8 cellular contexts compared by ENCODE assay signal in genomic region chr17:76266244-76266938, GRCh38. TPM values are rescaled to one million over a fixed set of nuclear protein-coding genes. Genes with fewer than 3 reads are reported as not detected.
A peak's percentile ranks its signal among the peaks of the same experiment; 100 is the strongest.
DNase-seq lines count a peak whose midpoint lies in the region; TF ChIP-seq lines count a peak whose summit lies in the region.

No MANE protein-coding gene starts in this region.

- BruUV-seq in mammary epithelial cell (replicated peaks; lab: Mats Ljungman, UMichigan) = TSS peak; percentile 20

- CTCF ChIA-PET in mammary epithelial cell (lab: Charles Lee; ENCODE audit: low non-redundant PET) = interaction anchor here (0.6 kb wide), 1 partner anchor 331 kb away, joined by 3 read pairs; no protein-coding TSS in a partner anchor

- H4K20me1 ChIP-seq in mammary epithelial cell (ENCODE audit: insufficient read depth, low read length) = no peaks in the 10 kb centered on the region

- H3K27ac ChIP-seq in mammary epithelial cell (ENCODE audit: insufficient read depth, low read depth, low read length) = peak overlapping the region; percentile 68
- peak overlapping the region; percentile 94 for H3K27ac ChIP-seq in urinary bladder (ENCODE audit: low read depth)

- in situ Hi-C loops in mammary epithelial cell (cut with MboI; ENCODE audit: low sequenced_read_pairs in 2 of 2) = no loop called here

- H3K4me1 ChIP-seq in ES-I3 (ENCODE audit: insufficient read depth, low read length) (peaks cover 34% of the 10 kb centered on the region), mammary epithelial cell (ENCODE audit: insufficient read depth, low read length) (peaks cover 57% of the 10 kb centered on the region), urinary bladder (ENCODE audit: insufficient read depth) (peaks cover 2% of the 10 kb centered on the region)

- TF ChIP-seq CTCF in mammary epithelial cell (conservative IDR thresholded peaks at IDR 0.05 in 1 of 2, IDR thresholded peaks at IDR 0.05 in 1 of 2; ENCODE audit: extremely low read depth in 1 of 2, insufficient read depth in 1 of 2, low read depth in 1 of 2, low read length in 2 of 2) = no peak

- DNase-seq in MV-4-11 (lab: John Stamatoyannopoulos, UW) (peak; percentile 28), mammary epithelial cell (no peak), medulla oblongata (ENCODE audit: extremely low spot score) (peak; percentile 46), OCI-M2 (lab: John Stamatoyannopoulos, UW; ENCODE audit: unreplicated experiment) (no peak), AG20443 (ENCODE audit: low spot score) (no peak), inferior parietal cortex (ENCODE audit: extremely low spot score) (no peak)

- H3K36me3 ChIP-seq in ES-I3 (ENCODE audit: insufficient read depth, low read length) (no peaks in the 10 kb centered on the region), mammary epithelial cell (ENCODE audit: insufficient read depth, low read length) (peaks cover 2% of the 10 kb centered on the region), urinary bladder (ENCODE audit: insufficient read depth) (peaks cover 3% of the 10 kb centered on the region)

- no peaks in the 10 kb centered on the region for H3K27me3 ChIP-seq in mammary epithelial cell (ENCODE audit: insufficient read depth, low read length)

- H3K9ac ChIP-seq in ES-I3 (ENCODE audit: low read depth, low read length) (peak overlapping the region; percentile 66), mammary epithelial cell (ENCODE audit: insufficient read depth, low read length) (peak overlapping the region; percentile 71)

- H3K9me3 ChIP-seq in ES-I3 (ENCODE audit: control insufficient read depth, insufficient read depth, low read length) = no peaks in the 10 kb centered on the region
- no peaks in the 10 kb centered on the region for H3K9me3 ChIP-seq in mammary epithelial cell (replicated peaks; ENCODE audit: insufficient read depth, low read length)

- H3K79me2 ChIP-seq in mammary epithelial cell (ENCODE audit: insufficient read depth, low read length) = peaks cover 42% of the 10 kb centered on the region

- peak overlapping the region; percentile 71 for H2AFZ ChIP-seq in mammary epithelial cell (ENCODE audit: low read depth, low read length)

- intact Hi-C loops in mammary epithelial cell (cut with micrococcal nuclease) = loop anchor here (1.0 kb wide), 1 partner anchor 14 kb away; no protein-coding TSS in a partner anchor

- dilution Hi-C loops in mammary epithelial cell (cut with HindIII; ENCODE audit: low sequenced_read_pairs) = no loop called here

- H3K4me3 ChIP-seq in mammary epithelial cell (replicated peaks in 1 of 3; ENCODE audit: insufficient read depth in 1 of 3, low read depth in 2 of 3, low read length in 3 of 3) = peak overlapping the region; percentile 71 to 81 (median 80)
- peak overlapping the region; percentile 99 for H3K4me3 ChIP-seq in urinary bladder (ENCODE audit: low read depth, low read length)

- WGBS in mammary epithelial cell (ENCODE audit: low coverage, missing lambda C conversion rate) = 0% methylated on average over 10 of the region's 12 CpGs
- 3% methylated on average over 12 of the region's 12 CpGs for WGBS in urinary bladder

- H3K4me2 ChIP-seq in mammary epithelial cell (ENCODE audit: insufficient read depth, low read depth, low read length) = peak overlapping the region; percentile 90

RNA-seq across cellular contexts. Expression of gene UBALD2, which starts 1.2 kb away (rescaled TPM):
- total RNA-seq in mammary epithelial cell = 10 to 100 TPM in 1 of 2 donors, 1 to 10 TPM in 1; 5.7 to 54.7 TPM
- polyA plus RNA-seq in mammary epithelial cell = 15.3 TPM
- 9.2 TPM for polyA minus RNA-seq in mammary epithelial cell
- 5.4 TPM for total RNA-seq in urinary bladder
- 22.4 TPM for polyA plus RNA-seq in urinary bladder

RNA-seq across cellular contexts. Expression of gene RNF157, which starts 26.1 kb away (rescaled TPM):
- not detected for total RNA-seq in mammary epithelial cell
- 0.07 TPM for polyA plus RNA-seq in mammary epithelial cell
- not detected for polyA minus RNA-seq in mammary epithelial cell
- total RNA-seq in urinary bladder = 1.9 TPM
- polyA plus RNA-seq in urinary bladder = 5.8 TPM

RNA-seq across cellular contexts. Expression of gene QRICH2, which starts 41.7 kb away (rescaled TPM):
- total RNA-seq in mammary epithelial cell (1 to 10 TPM; 3.7 to 3.9 TPM), urinary bladder (3.2 TPM)
- polyA plus RNA-seq in mammary epithelial cell (1.3 TPM), urinary bladder (2.4 TPM)
- polyA minus RNA-seq in mammary epithelial cell = 1.3 TPM

Comparison
In these comparisons a context has a peak if more than half of its experiments do, and no peak if none do; other contexts are left out.
1. DNase-seq: peak in MV-4-11 (single experiment) and medulla oblongata (single experiment); none in mammary epithelial cell (single experiment), OCI-M2 (single experiment), AG20443 (single experiment) and inferior parietal cortex (single experiment).